1 cellular context compared by ENCODE assay signal in genomic region chr10:77970869-77971803, GRCh38.
TF ChIP-seq lines count a peak whose summit lies in the region.

No MANE protein-coding gene starts in this region.

TF ChIP-seq in HepG2, 621 proteins besides CTCF, POLR2A, EP300 and RAD21 (continued from another document and continues in another):
- TF ChIP-seq, protein P1, sequence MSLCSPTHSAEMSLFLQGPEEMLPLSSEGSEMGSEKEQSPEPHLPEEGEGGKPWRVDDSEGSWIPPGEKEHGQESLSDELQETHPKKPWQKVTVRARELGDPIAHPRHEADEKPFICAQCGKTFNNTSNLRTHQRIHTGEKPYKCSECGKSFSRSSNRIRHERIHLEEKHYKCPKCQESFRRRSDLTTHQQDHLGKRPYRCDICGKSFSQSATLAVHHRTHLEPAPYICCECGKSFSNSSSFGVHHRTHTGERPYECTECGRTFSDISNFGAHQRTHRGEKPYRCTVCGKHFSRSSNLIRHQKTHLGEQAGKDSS (CRISPR knock-in tag; IDR thresholded peaks at IDR 0.05; ENCODE audit: borderline replicate concordance, low read depth): peak; percentile 29; the same call in 1 of the 2 replicates
- no peak; the same call in 1 of the 2 replicates for TF ChIP-seq ZFP37 (CRISPR knock-in tag; IDR thresholded peaks at IDR 0.05; ENCODE audit: borderline replicate concordance)
- no peak for TF ChIP-seq HINFP (CRISPR knock-in tag; IDR thresholded peaks at IDR 0.05; ENCODE audit: low read depth)
- TF ChIP-seq HOXA9 (CRISPR knock-in tag; IDR thresholded peaks at IDR 0.05; ENCODE audit: borderline replicate concordance): no peak
- TF ChIP-seq JUNB (CRISPR knock-in tag; IDR thresholded peaks at IDR 0.05; ENCODE audit: borderline replicate concordance): no peak
- TF ChIP-seq AKNA (CRISPR knock-in tag; IDR thresholded peaks at IDR 0.05; ENCODE audit: borderline replicate concordance): no peak
- TF ChIP-seq ZNF235 (CRISPR knock-in tag; IDR thresholded peaks at IDR 0.05; ENCODE audit: borderline replicate concordance): no peak
- TF ChIP-seq, protein P2, sequence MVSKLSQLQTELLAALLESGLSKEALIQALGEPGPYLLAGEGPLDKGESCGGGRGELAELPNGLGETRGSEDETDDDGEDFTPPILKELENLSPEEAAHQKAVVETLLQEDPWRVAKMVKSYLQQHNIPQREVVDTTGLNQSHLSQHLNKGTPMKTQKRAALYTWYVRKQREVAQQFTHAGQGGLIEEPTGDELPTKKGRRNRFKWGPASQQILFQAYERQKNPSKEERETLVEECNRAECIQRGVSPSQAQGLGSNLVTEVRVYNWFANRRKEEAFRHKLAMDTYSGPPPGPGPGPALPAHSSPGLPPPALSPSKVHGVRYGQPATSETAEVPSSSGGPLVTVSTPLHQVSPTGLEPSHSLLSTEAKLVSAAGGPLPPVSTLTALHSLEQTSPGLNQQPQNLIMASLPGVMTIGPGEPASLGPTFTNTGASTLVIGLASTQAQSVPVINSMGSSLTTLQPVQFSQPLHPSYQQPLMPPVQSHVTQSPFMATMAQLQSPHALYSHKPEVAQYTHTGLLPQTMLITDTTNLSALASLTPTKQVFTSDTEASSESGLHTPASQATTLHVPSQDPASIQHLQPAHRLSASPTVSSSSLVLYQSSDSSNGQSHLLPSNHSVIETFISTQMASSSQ (IDR thresholded peaks at IDR 0.05; ENCODE audit: low read depth): no peak
- TF ChIP-seq, protein P2 (CRISPR knock-in tag; IDR thresholded peaks at IDR 0.05; ENCODE audit: borderline replicate concordance): peak; percentile 74; the same call in 1 of the 2 replicates
- no peak for TF ChIP-seq PLSCR1 (CRISPR knock-in tag; IDR thresholded peaks at IDR 0.05; ENCODE audit: borderline replicate concordance)
- TF ChIP-seq, protein P3, sequence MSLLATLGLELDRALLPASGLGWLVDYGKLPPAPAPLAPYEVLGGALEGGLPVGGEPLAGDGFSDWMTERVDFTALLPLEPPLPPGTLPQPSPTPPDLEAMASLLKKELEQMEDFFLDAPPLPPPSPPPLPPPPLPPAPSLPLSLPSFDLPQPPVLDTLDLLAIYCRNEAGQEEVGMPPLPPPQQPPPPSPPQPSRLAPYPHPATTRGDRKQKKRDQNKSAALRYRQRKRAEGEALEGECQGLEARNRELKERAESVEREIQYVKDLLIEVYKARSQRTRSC (CRISPR knock-in tag; IDR thresholded peaks at IDR 0.05; ENCODE audit: low read depth): 0 out of 2 replicates have a peak, but pooled peaks have one; percentile 41
- peak; percentile 79; the same call in 1 of the 2 replicates for TF ChIP-seq SIX1 (CRISPR knock-in tag; IDR thresholded peaks at IDR 0.05; ENCODE audit: borderline replicate concordance)
- TF ChIP-seq, protein P4, sequence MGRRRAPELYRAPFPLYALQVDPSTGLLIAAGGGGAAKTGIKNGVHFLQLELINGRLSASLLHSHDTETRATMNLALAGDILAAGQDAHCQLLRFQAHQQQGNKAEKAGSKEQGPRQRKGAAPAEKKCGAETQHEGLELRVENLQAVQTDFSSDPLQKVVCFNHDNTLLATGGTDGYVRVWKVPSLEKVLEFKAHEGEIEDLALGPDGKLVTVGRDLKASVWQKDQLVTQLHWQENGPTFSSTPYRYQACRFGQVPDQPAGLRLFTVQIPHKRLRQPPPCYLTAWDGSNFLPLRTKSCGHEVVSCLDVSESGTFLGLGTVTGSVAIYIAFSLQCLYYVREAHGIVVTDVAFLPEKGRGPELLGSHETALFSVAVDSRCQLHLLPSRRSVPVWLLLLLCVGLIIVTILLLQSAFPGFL (CRISPR knock-in tag; IDR thresholded peaks at IDR 0.05): no peak
- TF ChIP-seq ZNF260 (CRISPR knock-in tag; IDR thresholded peaks at IDR 0.05; ENCODE audit: borderline replicate concordance, low read depth): no peak
- TF ChIP-seq, protein P5, sequence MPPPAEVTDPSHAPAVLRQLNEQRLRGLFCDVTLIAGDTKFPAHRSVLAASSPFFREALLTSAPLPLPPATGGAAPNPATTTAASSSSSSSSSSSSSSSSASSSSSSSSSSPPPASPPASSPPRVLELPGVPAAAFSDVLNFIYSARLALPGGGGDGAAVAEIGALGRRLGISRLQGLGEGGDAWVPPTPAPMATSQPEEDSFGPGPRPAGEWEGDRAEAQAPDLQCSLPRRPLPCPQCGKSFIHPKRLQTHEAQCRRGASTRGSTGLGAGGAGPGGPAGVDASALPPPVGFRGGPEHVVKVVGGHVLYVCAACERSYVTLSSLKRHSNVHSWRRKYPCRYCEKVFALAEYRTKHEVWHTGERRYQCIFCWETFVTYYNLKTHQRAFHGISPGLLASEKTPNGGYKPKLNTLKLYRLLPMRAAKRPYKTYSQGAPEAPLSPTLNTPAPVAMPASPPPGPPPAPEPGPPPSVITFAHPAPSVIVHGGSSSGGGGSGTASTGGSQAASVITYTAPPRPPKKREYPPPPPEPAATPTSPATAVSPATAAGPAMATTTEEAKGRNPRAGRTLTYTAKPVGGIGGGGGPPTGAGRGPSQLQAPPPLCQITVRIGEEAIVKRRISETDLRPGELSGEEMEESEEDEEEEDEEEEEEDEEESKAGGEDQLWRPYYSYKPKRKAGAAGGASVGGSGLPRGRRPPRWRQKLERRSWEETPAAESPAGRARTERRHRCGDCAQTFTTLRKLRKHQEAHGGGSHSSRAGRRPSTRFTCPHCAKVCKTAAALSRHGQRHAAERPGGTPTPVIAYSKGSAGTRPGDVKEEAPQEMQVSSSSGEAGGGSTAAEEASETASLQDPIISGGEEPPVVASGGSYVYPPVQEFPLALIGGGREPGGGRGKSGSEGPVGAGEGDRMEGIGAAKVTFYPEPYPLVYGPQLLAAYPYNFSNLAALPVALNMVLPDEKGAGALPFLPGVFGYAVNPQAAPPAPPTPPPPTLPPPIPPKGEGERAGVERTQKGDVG (CRISPR knock-in tag; IDR thresholded peaks at IDR 0.05; ENCODE audit: borderline replicate concordance): no peak
- TF ChIP-seq ZNF709 (CRISPR knock-in tag; IDR thresholded peaks at IDR 0.05): no peak
- TF ChIP-seq FUBP1 (CRISPR knock-in tag; IDR thresholded peaks at IDR 0.05; ENCODE audit: borderline replicate concordance): no peak
- no peak for TF ChIP-seq ZNF567 (CRISPR knock-in tag; IDR thresholded peaks at IDR 0.05; ENCODE audit: borderline replicate concordance)
- TF ChIP-seq, protein P6, sequence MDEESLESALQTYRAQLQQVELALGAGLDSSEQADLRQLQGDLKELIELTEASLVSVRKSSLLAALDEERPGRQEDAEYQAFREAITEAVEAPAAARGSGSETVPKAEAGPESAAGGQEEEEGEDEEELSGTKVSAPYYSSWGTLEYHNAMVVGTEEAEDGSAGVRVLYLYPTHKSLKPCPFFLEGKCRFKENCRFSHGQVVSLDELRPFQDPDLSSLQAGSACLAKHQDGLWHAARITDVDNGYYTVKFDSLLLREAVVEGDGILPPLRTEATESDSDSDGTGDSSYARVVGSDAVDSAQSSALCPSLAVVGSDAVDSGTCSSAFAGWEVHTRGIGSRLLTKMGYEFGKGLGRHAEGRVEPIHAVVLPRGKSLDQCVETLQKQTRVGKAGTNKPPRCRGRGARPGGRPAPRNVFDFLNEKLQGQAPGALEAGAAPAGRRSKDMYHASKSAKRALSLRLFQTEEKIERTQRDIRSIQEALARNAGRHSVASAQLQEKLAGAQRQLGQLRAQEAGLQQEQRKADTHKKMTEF (CRISPR knock-in tag; IDR thresholded peaks at IDR 0.05): peak; percentile 75
- peak; percentile 79 for TF ChIP-seq MEIS2 (CRISPR knock-in tag; IDR thresholded peaks at IDR 0.05)
- no peak for TF ChIP-seq SAFB2 (CRISPR knock-in tag; IDR thresholded peaks at IDR 0.05; ENCODE audit: borderline replicate concordance, low read depth)
- TF ChIP-seq PRDM10 (CRISPR knock-in tag; IDR thresholded peaks at IDR 0.05; ENCODE audit: low read depth): peak; percentile 25; the same call in 1 of the 2 replicates
- peak; percentile 36; the same call in 1 of the 2 replicates for TF ChIP-seq ZNF501 (CRISPR knock-in tag; IDR thresholded peaks at IDR 0.05)
- TF ChIP-seq WIZ (CRISPR knock-in tag; IDR thresholded peaks at IDR 0.05): no peak
